ENCODE assay signal across 26 cellular contexts in the genomic region with DNA sequence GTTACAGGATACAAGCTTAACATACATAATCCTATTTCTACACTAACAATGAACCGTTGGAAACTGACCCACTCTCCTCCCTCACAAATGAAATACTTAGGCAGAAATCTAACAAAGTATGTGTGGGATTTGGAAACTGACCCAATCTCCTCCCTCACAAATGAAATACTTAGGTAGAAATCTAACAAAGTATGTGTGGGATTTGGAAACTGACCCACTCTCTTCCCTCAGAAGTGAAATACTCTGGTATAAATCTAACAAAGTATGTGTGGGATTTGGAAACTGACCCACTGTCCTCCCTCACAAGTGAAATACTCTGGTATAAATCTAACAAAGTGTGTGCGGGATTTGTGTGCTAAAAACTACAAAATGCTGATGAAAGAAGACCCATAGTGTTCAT.
DNase-seq lines count a peak whose midpoint lies in the region; ATAC-seq and TF ChIP-seq lines count a peak whose summit lies in the region.
"Had no signal": no experiment of that assay in that cellular context is flagged by ENCODE, and none has a peak within 500 bp of the region (broad histone marks: within the 10 kb centered on the region; RNA-seq: fewer than 3 reads in every experiment).

No MANE protein-coding gene starts in this region.

- no peak for TF ChIP-seq CTCF in fibroblast of villous mesenchyme (IDR thresholded peaks at IDR 0.05; ENCODE audit: insufficient read depth, low read depth, low read length)

- no peak for ATAC-seq in HG03460 (IDR thresholded peaks at IDR 0.05; ENCODE audit: unreplicated experiment)
- ATAC-seq in GM19467 (IDR thresholded peaks at IDR 0.05; ENCODE audit: unreplicated experiment) = no peak
- ATAC-seq: activated T-cell treated with anti-CD3 and anti-CD28 coated beads, Interleukin-2, amount 50 U/mL, for 72 hours; naive thymus-derived CD8-positive, alpha-beta T cell had no signal

- DNase-seq in GM04504 (ENCODE audit: low read depth) (peak; percentile 42), astrocyte of the hippocampus (ENCODE audit: low read depth, low spot score) (peak; percentile 89), fibroblast of villous mesenchyme (ENCODE audit: low read depth) (peak; percentile 36), NCI-H2081 treated with DMSO at 0.1 percent for 48 hours (lab: John Stamatoyannopoulos, UW) (no peak), LoVo (ENCODE audit: low spot score) (no peak)
- DNase-seq: activated CD4-positive, alpha-beta T cell treated with anti-CD3 and anti-CD28 coated beads, Interleukin-2, amount 50 U/mL, for 4 hours; activated CD4-positive, CD25-positive, alpha-beta regulatory T cell; activated naive CD4-positive, alpha-beta T cell treated with anti-CD3 and anti-CD28 coated beads for 36 hours; activated T-cell treated with anti-CD3 and anti-CD28 coated beads, Interleukin-2, amount 50 U/mL, for 72 hours; AML-193; caudate nucleus; CD4-positive, alpha-beta memory T cell; glutamatergic neuron; H9; midbrain; naive thymus-derived CD8-positive, alpha-beta T cell; NCI-H2029; NCI-H2227 treated with DMSO at 0.1 percent for 48 hours; NCI-H69; ovary; retina; RPMI8226; transverse colon had no signal

- H3K4me3 ChIP-seq in fibroblast of villous mesenchyme (ENCODE audit: low read depth, low read length) = no peak overlapping the region
- H3K4me3 ChIP-seq: ovary, SJSA1, transverse colon had no signal

Comparison
In these comparisons a context has a peak if more than half of its experiments do, and no peak if none do; other contexts are left out.
1. DNase-seq: peak in GM04504 (single experiment), astrocyte of the hippocampus (single experiment) and fibroblast of villous mesenchyme (single experiment); none in NCI-H2081 treated with DMSO at 0.1 percent for 48 hours (single experiment) and LoVo (single experiment).